Comparison of ENCODE assay signal across 8 cellular contexts in genomic region chr1:227131193-227131592, GRCh38.
DNase-seq lines count a peak whose midpoint lies in the region; FAIRE-seq and TF ChIP-seq lines count a peak whose summit lies in the region.

No MANE protein-coding gene starts in this region.

- no peak overlapping the region for H3K27ac ChIP-seq in transverse colon

- H3K27me3 ChIP-seq in transverse colon = no peaks in the 10 kb centered on the region

- DNase-seq in SKM-1 treated with dmso at 0.1 percent for 144 hours (lab: John Stamatoyannopoulos, UW; ENCODE audit: unreplicated experiment) (peak; percentile 43), SKM-1 (lab: John Stamatoyannopoulos, UW; ENCODE audit: unreplicated experiment) (no peak), RCC 7860 (ENCODE audit: low spot score) (peak; percentile 18), fibroblast of the aortic adventitia (ENCODE audit: low read depth) (peak; percentile 68), transverse colon (no peak), immature natural killer cell (no peak), DMS153 treated with DMSO at 0.1 percent for 48 hours (lab: John Stamatoyannopoulos, UW; ENCODE audit: unreplicated experiment) (no peak)
- no peak for DNase-seq in stimulated activated CD4-positive, alpha-beta T cell treated with anti-CD3 and anti-CD28 coated beads, Interleukin-4, amount 100 ng/mL, for 4 hours

- H3K4me1 ChIP-seq in transverse colon = no peaks in the 10 kb centered on the region

- peaks cover 2 to 9% (median 6%) of the 10 kb centered on the region in 3 donors for H3K27me3 Mint-ChIP-seq in immature natural killer cell (ENCODE audit: low read depth in 3 of 3)

- H3K9me3 Mint-ChIP-seq in immature natural killer cell = no peaks in the 10 kb centered on the region

- intact Hi-C loops in transverse colon (cut with DNase I; ENCODE audit: low total_unique reads) = no loop called here

- peaks cover 0 to 9% (median 2%) of the 10 kb centered on the region in 4 donors for H3K36me3 ChIP-seq in transverse colon

- TF ChIP-seq EP300 in transverse colon (IDR thresholded peaks at IDR 0.05; ENCODE audit: low read depth) = no peak

- H3K9me3 ChIP-seq in transverse colon = no peaks in the 10 kb centered on the region

- in situ Hi-C loops in transverse colon (cut with MboI; ENCODE audit: low pct_ligation_motif_present in 1 of 4, low pct_unique_long_range_greater_than_20kb in 1 of 4, low sequenced_read_pairs in 3 of 4) = no loop called here

- no peak overlapping the region for H3K4me3 Mint-ChIP-seq in immature natural killer cell

- FAIRE-seq in RCC 7860 (lab: Jason Lieb, UNC) = peak; percentile 35

- no peak overlapping the region for H3K27ac Mint-ChIP-seq in immature natural killer cell

- no peaks in the 10 kb centered on the region for H3K4me1 Mint-ChIP-seq in immature natural killer cell

- 84 to 87% methylated on average over 3 of the region's 3 CpGs for WGBS in transverse colon (ENCODE audit: low coverage in 1 of 2), 2 donors

- H3K36me3 Mint-ChIP-seq in immature natural killer cell = no peaks in the 10 kb centered on the region

- no peak overlapping the region for H3K4me3 ChIP-seq in fibroblast of the aortic adventitia (ENCODE audit: low read depth, low read length)
- no peak overlapping the region for H3K4me3 ChIP-seq in transverse colon

- TF ChIP-seq CTCF in fibroblast of the aortic adventitia (IDR thresholded peaks at IDR 0.05; ENCODE audit: insufficient read depth, low read length) (peak; percentile 59), transverse colon (IDR thresholded peaks at IDR 0.05) (peak; percentile 28 to 42 (median 34))

- TF ChIP-seq POLR2A in transverse colon (IDR thresholded peaks at IDR 0.05) = no peak

Comparison
In these comparisons a context has a peak if more than half of its experiments do, and no peak if none do; other contexts are left out.
1. DNase-seq: peak in SKM-1 treated with dmso at 0.1 percent for 144 hours (single experiment), RCC 7860 (single experiment) and fibroblast of the aortic adventitia (single experiment); none in SKM-1 (single experiment), transverse colon (single experiment), stimulated activated CD4-positive, alpha-beta T cell treated with anti-CD3 and anti-CD28 coated beads, Interleukin-4, amount 100 ng/mL, for 4 hours (0 of 2), immature natural killer cell (0 of 3) and DMS153 treated with DMSO at 0.1 percent for 48 hours (single experiment).